In genomic region chr10:56662765-56663447, GRCh38 we compare ENCODE assay signal across 16 cellular contexts.
DNase-seq lines count a peak whose midpoint lies in the region; ATAC-seq and TF ChIP-seq lines count a peak whose summit lies in the region.
"Had no signal": no experiment of that assay in that cellular context is flagged by ENCODE, and none has a peak within 500 bp of the region (broad histone marks: within the 10 kb centered on the region; RNA-seq: fewer than 3 reads in every experiment).

No MANE protein-coding gene starts in this region.

- no peak overlapping the region for H3K27ac ChIP-seq in WERI-Rb-1
- H3K27ac ChIP-seq: A549, brain microvascular endothelial cell, thyroid gland had no signal

- no peak for TF ChIP-seq CTCF in WERI-Rb-1 (IDR thresholded peaks at IDR 0.05; ENCODE audit: low read depth, low read length)

- H3K36me3 ChIP-seq in WERI-Rb-1 = no peaks in the 10 kb centered on the region; the same call in 1 of the 2 replicates
- H3K36me3 ChIP-seq: brain microvascular endothelial cell, thyroid gland had no signal

- ATAC-seq in GM18499 (IDR thresholded peaks at IDR 0.05; ENCODE audit: insufficient read depth, unreplicated experiment) = peak; percentile 93
- ATAC-seq in GM19452 (IDR thresholded peaks at IDR 0.05; ENCODE audit: unreplicated experiment) = peak; percentile 96
- ATAC-seq in HG02759 (IDR thresholded peaks at IDR 0.05; ENCODE audit: unreplicated experiment) = peak; percentile 85
- ATAC-seq in HG03342 (IDR thresholded peaks at IDR 0.05; ENCODE audit: unreplicated experiment) = peak; percentile 97
- no peak for ATAC-seq in SK-N-SH treated with all-trans-retinoic acid at 6 μM for 48 hours
- ATAC-seq: A549, left cardiac atrium had no signal

- H3K9me3 ChIP-seq in WERI-Rb-1 (ENCODE audit: severe bottlenecking) = no peaks in the 10 kb centered on the region
- H3K9me3 ChIP-seq: A549, thyroid gland had no signal

- no peaks in the 10 kb centered on the region for H3K27me3 ChIP-seq in WERI-Rb-1 (ENCODE audit: insufficient read depth, low read depth, severe bottlenecking)
- H3K27me3 ChIP-seq: brain microvascular endothelial cell, thyroid gland had no signal

- DNase-seq in WERI-Rb-1 = no peak
- no peak for DNase-seq in effector CD8-positive, alpha-beta T cell (lab: John Stamatoyannopoulos, UW)
- DNase-seq in activated CD4-positive, alpha-beta T cell treated with anti-CD3 and anti-CD28 coated beads for 48 hours = no peak
- DNase-seq: activated CD4-positive, CD25-positive, alpha-beta regulatory T cell treated with anti-CD3 and anti-CD28 coated beads, Interleukin-2, amount 50 U/mL, for 72 hours; brain microvascular endothelial cell; Calu3; Karpas-422; left cardiac atrium; NCI-H2081 treated with DMSO at 0.1 percent for 48 hours; thyroid gland had no signal

- no peak overlapping the region for H3K4me3 ChIP-seq in WERI-Rb-1 (ENCODE audit: low read depth, low read length)
- H3K4me3 ChIP-seq: A549, thyroid gland had no signal

TF ChIP-seq in SK-N-SH treated with all-trans-retinoic acid at 6 μM for 48 hours, 23 proteins besides CTCF, POLR2A, EP300 and RAD21:
- TF ChIP-seq TCF4 (CRISPR knock-in tag; IDR thresholded peaks at IDR 0.05; ENCODE audit: borderline replicate concordance) (no peak), PATZ1 (CRISPR knock-in tag; IDR thresholded peaks at IDR 0.05; ENCODE audit: borderline replicate concordance) (no peak), ARNTL (CRISPR knock-in tag; IDR thresholded peaks at IDR 0.05; ENCODE audit: borderline replicate concordance, low read depth) (no peak), CSDC2 (CRISPR knock-in tag; IDR thresholded peaks at IDR 0.05) (no peak), ESRRG (CRISPR knock-in tag; IDR thresholded peaks at IDR 0.05) (no peak), BACH2 (CRISPR knock-in tag; IDR thresholded peaks at IDR 0.05; ENCODE audit: borderline replicate concordance) (no peak), ZC3H10 (CRISPR knock-in tag; IDR thresholded peaks at IDR 0.05) (no peak), ZFP30 (CRISPR knock-in tag; IDR thresholded peaks at IDR 0.05) (no peak)
- TF ChIP-seq, protein P1, sequence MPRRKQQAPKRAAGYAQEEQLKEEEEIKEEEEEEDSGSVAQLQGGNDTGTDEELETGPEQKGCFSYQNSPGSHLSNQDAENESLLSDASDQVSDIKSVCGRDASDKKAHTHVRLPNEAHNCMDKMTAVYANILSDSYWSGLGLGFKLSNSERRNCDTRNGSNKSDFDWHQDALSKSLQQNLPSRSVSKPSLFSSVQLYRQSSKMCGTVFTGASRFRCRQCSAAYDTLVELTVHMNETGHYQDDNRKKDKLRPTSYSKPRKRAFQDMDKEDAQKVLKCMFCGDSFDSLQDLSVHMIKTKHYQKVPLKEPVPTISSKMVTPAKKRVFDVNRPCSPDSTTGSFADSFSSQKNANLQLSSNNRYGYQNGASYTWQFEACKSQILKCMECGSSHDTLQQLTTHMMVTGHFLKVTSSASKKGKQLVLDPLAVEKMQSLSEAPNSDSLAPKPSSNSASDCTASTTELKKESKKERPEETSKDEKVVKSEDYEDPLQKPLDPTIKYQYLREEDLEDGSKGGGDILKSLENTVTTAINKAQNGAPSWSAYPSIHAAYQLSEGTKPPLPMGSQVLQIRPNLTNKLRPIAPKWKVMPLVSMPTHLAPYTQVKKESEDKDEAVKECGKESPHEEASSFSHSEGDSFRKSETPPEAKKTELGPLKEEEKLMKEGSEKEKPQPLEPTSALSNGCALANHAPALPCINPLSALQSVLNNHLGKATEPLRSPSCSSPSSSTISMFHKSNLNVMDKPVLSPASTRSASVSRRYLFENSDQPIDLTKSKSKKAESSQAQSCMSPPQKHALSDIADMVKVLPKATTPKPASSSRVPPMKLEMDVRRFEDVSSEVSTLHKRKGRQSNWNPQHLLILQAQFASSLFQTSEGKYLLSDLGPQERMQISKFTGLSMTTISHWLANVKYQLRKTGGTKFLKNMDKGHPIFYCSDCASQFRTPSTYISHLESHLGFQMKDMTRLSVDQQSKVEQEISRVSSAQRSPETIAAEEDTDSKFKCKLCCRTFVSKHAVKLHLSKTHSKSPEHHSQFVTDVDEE (CRISPR knock-in tag; IDR thresholded peaks at IDR 0.05) = no peak
